In the genomic region with DNA sequence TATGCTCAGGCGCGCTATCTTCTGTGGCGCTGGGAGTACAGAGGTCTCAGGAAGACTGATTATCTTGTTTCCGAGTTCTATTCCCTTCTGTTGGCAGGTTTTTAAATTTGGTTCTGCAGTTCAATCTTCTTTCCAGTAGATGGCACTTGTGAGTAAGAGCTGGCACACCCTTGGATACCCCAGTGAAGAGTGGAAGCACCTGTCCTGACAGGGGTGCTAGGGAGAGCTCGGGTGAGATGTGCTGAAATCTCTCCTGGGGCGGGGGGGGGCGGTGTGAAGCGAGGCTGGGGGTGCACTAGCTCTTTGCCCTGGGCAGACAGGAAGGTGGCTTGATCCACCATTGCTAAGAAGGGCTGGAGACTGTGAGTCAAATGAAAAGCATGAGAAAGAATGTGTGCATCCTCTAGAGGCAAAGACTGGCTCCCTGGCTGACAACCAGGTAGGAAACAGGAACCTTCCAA, we compare ENCODE assay signal across 8 cellular contexts.
DNase-seq lines count a peak whose midpoint lies in the region; ATAC-seq, FAIRE-seq and TF ChIP-seq lines count a peak whose summit lies in the region.

No MANE protein-coding gene starts in this region.

- CTCF ChIA-PET in A673 (lab: Charles Lee): interaction anchor here (0.5 to 0.6 kb wide), 2 partner anchors 19 to 1353 kb away, joined by 3 to 7 read pairs; no protein-coding TSS in a partner anchor

- H3K9me3 Mint-ChIP-seq in HFFc6: peaks cover 4% of the 10 kb centered on the region; the same call in 1 of the 2 replicates

- intact Hi-C loops in A673 (cut with micrococcal nuclease; ENCODE audit: unreplicated experiment): loop anchor here (5.0 to 10.0 kb wide), 2 partner anchors 847 to 945 kb away; no protein-coding TSS in a partner anchor

- no peaks in the 10 kb centered on the region for H3K9me3 ChIP-seq in A673 (ENCODE audit: low read depth, low read length, poor library complexity, severe bottlenecking)

- H3K4me1 Mint-ChIP-seq in HFFc6 (ENCODE audit: low read depth): peaks cover 22% of the 10 kb centered on the region

- H3K27me3 ChIP-seq in A673 (replicated peaks; ENCODE audit: insufficient read depth, low read depth, low read length, poor library complexity): no peaks in the 10 kb centered on the region
- no peaks in the 10 kb centered on the region for H3K27me3 ChIP-seq in foreskin keratinocyte

- peak overlapping the region; percentile 56 for H3K4me3 Mint-ChIP-seq in HFFc6

- peak; percentile 87 for FAIRE-seq in GM12892 (lab: Jason Lieb, UNC)

- BruUV-seq in A673 (replicated peaks; lab: Mats Ljungman, UMichigan): no TSS peak

- TF ChIP-seq POLR2A in GM12892 (IDR thresholded peaks at IDR 0.05; ENCODE audit: low read depth, low read length): no peak

- H3K27ac ChIP-seq in A673 (ENCODE audit: low read depth, low read length, poor library complexity, severe bottlenecking) (no peak overlapping the region), foreskin keratinocyte (no peak overlapping the region)

- peaks cover 7% of the 10 kb centered on the region; the same call in 1 of the 2 replicates for H3K27me3 Mint-ChIP-seq in HFFc6 (ENCODE audit: insufficient read depth)

- H3K4me3 ChIP-seq in A673 (ENCODE audit: low read depth, low read length, poor library complexity, severe bottlenecking): no peak overlapping the region
- no peak overlapping the region for H3K4me3 ChIP-seq in LNCaP clone FGC (ENCODE audit: low read depth, low read length)

- H3K4me1 ChIP-seq in A673 (ENCODE audit: insufficient read depth, low read length, poor library complexity, severe bottlenecking) (no peaks in the 10 kb centered on the region), foreskin keratinocyte (no peaks in the 10 kb centered on the region)

- H3K27ac Mint-ChIP-seq in HFFc6: no peak overlapping the region

- DNase-seq in A673 (ENCODE audit: low spot score): peak; percentile 55
- no peak for DNase-seq in GM12892 (ENCODE audit: insufficient read length)
- peak; percentile 21 for DNase-seq in HFFc6
- no peak for DNase-seq in LNCaP clone FGC (ENCODE audit: low read depth)
- DNase-seq in foreskin keratinocyte: peak; percentile 59 to 93
- peak; percentile 9 for DNase-seq in putamen (ENCODE audit: low spot score)
- DNase-seq in activated CD4-positive, alpha-beta T cell treated with anti-CD3 and anti-CD28 coated beads for 1 hour: no peak

- H3K36me3 ChIP-seq in A673 (ENCODE audit: insufficient read depth, low read length, poor library complexity, severe bottlenecking): no peaks in the 10 kb centered on the region

- H3K36me3 Mint-ChIP-seq in HFFc6 (ENCODE audit: low read depth): peaks cover 6% of the 10 kb centered on the region

- POLR2A ChIA-PET in A673 (lab: Charles Lee; ENCODE audit: low non-redundant PET): no interaction called here

- TF ChIP-seq CTCF in A673 (conservative IDR thresholded peaks at IDR 0.05; ENCODE audit: low read depth, low read length) (peak; percentile 58), HFFc6 (IDR thresholded peaks at IDR 0.05) (peak; percentile 85), LNCaP clone FGC (IDR thresholded peaks at IDR 0.05; ENCODE audit: control insufficient read depth, extremely low read depth, insufficient read depth) (peak; percentile 59), foreskin keratinocyte (conservative IDR thresholded peaks at IDR 0.05) (peak; percentile 72)

- ATAC-seq in SK-N-SH treated with all-trans-retinoic acid at 6 μM for 48 hours (peak; percentile 94), foreskin keratinocyte (peak; percentile 94)

TF ChIP-seq in SK-N-SH treated with all-trans-retinoic acid at 6 μM for 48 hours, 23 proteins besides CTCF, POLR2A, EP300 and RAD21:
- TF ChIP-seq ARNTL (CRISPR knock-in tag; IDR thresholded peaks at IDR 0.05; ENCODE audit: borderline replicate concordance, low read depth): no peak
- no peak for TF ChIP-seq POU6F1 (CRISPR knock-in tag; IDR thresholded peaks at IDR 0.05; ENCODE audit: borderline replicate concordance, low read depth)
- no peak for TF ChIP-seq ZC3H10 (CRISPR knock-in tag; IDR thresholded peaks at IDR 0.05)
- no peak for TF ChIP-seq SNAI2 (CRISPR knock-in tag; IDR thresholded peaks at IDR 0.05)
- TF ChIP-seq PPARA (CRISPR knock-in tag; IDR thresholded peaks at IDR 0.05; ENCODE audit: borderline replicate concordance): no peak
- TF ChIP-seq, protein P1, sequence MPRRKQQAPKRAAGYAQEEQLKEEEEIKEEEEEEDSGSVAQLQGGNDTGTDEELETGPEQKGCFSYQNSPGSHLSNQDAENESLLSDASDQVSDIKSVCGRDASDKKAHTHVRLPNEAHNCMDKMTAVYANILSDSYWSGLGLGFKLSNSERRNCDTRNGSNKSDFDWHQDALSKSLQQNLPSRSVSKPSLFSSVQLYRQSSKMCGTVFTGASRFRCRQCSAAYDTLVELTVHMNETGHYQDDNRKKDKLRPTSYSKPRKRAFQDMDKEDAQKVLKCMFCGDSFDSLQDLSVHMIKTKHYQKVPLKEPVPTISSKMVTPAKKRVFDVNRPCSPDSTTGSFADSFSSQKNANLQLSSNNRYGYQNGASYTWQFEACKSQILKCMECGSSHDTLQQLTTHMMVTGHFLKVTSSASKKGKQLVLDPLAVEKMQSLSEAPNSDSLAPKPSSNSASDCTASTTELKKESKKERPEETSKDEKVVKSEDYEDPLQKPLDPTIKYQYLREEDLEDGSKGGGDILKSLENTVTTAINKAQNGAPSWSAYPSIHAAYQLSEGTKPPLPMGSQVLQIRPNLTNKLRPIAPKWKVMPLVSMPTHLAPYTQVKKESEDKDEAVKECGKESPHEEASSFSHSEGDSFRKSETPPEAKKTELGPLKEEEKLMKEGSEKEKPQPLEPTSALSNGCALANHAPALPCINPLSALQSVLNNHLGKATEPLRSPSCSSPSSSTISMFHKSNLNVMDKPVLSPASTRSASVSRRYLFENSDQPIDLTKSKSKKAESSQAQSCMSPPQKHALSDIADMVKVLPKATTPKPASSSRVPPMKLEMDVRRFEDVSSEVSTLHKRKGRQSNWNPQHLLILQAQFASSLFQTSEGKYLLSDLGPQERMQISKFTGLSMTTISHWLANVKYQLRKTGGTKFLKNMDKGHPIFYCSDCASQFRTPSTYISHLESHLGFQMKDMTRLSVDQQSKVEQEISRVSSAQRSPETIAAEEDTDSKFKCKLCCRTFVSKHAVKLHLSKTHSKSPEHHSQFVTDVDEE (CRISPR knock-in tag; IDR thresholded peaks at IDR 0.05): no peak
- no peak for TF ChIP-seq ESRRG (CRISPR knock-in tag; IDR thresholded peaks at IDR 0.05)
- no peak for TF ChIP-seq ZNF70 (CRISPR knock-in tag; IDR thresholded peaks at IDR 0.05)
- no peak for TF ChIP-seq ZFP30 (CRISPR knock-in tag; IDR thresholded peaks at IDR 0.05)
- TF ChIP-seq ISL1 (CRISPR knock-in tag; IDR thresholded peaks at IDR 0.05): no peak
- no peak for TF ChIP-seq ZNF8 (CRISPR knock-in tag; IDR thresholded peaks at IDR 0.05)
- no peak for TF ChIP-seq ZNF565 (CRISPR knock-in tag; conservative IDR thresholded peaks at IDR 0.05; ENCODE audit: low read depth)
- TF ChIP-seq, protein P2, sequence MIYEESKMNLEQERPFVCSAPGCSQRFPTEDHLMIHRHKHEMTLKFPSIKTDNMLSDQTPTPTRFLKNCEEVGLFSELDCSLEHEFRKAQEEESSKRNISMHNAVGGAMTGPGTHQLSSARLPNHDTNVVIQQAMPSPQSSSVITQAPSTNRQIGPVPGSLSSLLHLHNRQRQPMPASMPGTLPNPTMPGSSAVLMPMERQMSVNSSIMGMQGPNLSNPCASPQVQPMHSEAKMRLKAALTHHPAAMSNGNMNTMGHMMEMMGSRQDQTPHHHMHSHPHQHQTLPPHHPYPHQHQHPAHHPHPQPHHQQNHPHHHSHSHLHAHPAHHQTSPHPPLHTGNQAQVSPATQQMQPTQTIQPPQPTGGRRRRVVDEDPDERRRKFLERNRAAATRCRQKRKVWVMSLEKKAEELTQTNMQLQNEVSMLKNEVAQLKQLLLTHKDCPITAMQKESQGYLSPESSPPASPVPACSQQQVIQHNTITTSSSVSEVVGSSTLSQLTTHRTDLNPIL (CRISPR knock-in tag; IDR thresholded peaks at IDR 0.05; ENCODE audit: low read depth): no peak
- no peak for TF ChIP-seq RARB (CRISPR knock-in tag; IDR thresholded peaks at IDR 0.05)
- TF ChIP-seq ZFP3 (CRISPR knock-in tag; IDR thresholded peaks at IDR 0.05): no peak
- TF ChIP-seq TOX (CRISPR knock-in tag; IDR thresholded peaks at IDR 0.05; ENCODE audit: borderline replicate concordance): no peak
- TF ChIP-seq OSR1 (CRISPR knock-in tag; IDR thresholded peaks at IDR 0.05): no peak

Comparison
In these comparisons a context has a peak if more than half of its experiments do, and no peak if none do; other contexts are left out.
1. DNase-seq: peak in A673 (single experiment), HFFc6 (single experiment), foreskin keratinocyte (2 of 2) and putamen (single experiment); none in GM12892 (single experiment), LNCaP clone FGC (single experiment) and activated CD4-positive, alpha-beta T cell treated with anti-CD3 and anti-CD28 coated beads for 1 hour (single experiment).
2. Peak in every context shown above with its lines, with median percentiles within 50 percentile points of each other: CTCF ChIP-seq.